ENCODE assay signal across 1 cellular context in the genomic region with DNA sequence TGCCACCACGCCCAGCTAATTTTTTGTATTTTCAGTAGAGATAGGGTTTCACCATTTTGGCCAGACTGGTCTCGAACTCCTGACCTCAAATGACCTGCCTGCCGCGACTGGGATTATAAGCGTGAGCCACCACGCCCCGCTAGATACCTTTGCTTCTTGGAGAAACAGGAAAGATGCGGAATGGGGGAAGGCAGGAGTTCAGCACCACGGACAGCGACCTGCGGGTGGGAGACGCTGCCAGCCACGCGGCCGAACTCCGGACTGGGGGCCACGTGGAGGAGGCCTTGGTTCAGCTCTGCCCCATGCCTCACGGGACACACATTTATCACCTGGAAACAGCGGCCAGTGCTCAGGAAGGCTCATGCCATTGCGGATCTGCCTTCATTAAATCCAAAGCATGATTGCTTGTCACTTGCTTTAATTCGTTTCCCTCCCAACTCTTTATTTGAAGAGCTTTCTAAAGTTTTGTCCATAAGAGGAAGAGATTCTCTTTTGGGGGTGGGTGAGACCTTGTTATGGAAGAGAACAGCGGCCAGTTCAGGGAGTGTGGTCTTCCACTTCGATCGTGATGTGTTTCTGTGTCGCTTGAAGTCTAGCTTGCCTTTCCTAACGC.
TF ChIP-seq lines count a peak whose summit lies in the region.

No MANE protein-coding gene starts in this region.

TF ChIP-seq in HepG2, 621 proteins besides CTCF, POLR2A, EP300 and RAD21 (continued from another document and continues in another):
- no peak for TF ChIP-seq U2AF1 (optimal IDR thresholded peaks at IDR 0.05; ENCODE audit: low read depth, low read length)
- TF ChIP-seq ZFP36L1 (CRISPR knock-in tag; IDR thresholded peaks at IDR 0.05), result peak; percentile 65; the same call in 1 of the 2 replicates
- TF ChIP-seq CHD2 (IDR thresholded peaks at IDR 0.05; ENCODE audit: low read depth, low read length), result no peak
- TF ChIP-seq, protein P1, sequence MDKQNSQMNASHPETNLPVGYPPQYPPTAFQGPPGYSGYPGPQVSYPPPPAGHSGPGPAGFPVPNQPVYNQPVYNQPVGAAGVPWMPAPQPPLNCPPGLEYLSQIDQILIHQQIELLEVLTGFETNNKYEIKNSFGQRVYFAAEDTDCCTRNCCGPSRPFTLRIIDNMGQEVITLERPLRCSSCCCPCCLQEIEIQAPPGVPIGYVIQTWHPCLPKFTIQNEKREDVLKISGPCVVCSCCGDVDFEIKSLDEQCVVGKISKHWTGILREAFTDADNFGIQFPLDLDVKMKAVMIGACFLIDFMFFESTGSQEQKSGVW (CRISPR knock-in tag; IDR thresholded peaks at IDR 0.05; ENCODE audit: borderline replicate concordance), result no peak
- TF ChIP-seq, protein P2, sequence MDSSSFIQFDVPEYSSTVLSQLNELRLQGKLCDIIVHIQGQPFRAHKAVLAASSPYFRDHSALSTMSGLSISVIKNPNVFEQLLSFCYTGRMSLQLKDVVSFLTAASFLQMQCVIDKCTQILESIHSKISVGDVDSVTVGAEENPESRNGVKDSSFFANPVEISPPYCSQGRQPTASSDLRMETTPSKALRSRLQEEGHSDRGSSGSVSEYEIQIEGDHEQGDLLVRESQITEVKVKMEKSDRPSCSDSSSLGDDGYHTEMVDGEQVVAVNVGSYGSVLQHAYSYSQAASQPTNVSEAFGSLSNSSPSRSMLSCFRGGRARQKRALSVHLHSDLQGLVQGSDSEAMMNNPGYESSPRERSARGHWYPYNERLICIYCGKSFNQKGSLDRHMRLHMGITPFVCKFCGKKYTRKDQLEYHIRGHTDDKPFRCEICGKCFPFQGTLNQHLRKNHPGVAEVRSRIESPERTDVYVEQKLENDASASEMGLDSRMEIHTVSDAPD (CRISPR knock-in tag; IDR thresholded peaks at IDR 0.05), result no peak
- no peak for TF ChIP-seq CBX1 (IDR thresholded peaks at IDR 0.05; ENCODE audit: low read depth)
- no peak for TF ChIP-seq SRSF4 (IDR thresholded peaks at IDR 0.05; ENCODE audit: low read depth, low read length, poor library complexity, severe bottlenecking)
- peak; percentile 90 for TF ChIP-seq KLF12 (CRISPR knock-in tag; IDR thresholded peaks at IDR 0.05; ENCODE audit: borderline replicate concordance)
- TF ChIP-seq ZNF121 (CRISPR knock-in tag; IDR thresholded peaks at IDR 0.05), result no peak
- TF ChIP-seq, protein P3, sequence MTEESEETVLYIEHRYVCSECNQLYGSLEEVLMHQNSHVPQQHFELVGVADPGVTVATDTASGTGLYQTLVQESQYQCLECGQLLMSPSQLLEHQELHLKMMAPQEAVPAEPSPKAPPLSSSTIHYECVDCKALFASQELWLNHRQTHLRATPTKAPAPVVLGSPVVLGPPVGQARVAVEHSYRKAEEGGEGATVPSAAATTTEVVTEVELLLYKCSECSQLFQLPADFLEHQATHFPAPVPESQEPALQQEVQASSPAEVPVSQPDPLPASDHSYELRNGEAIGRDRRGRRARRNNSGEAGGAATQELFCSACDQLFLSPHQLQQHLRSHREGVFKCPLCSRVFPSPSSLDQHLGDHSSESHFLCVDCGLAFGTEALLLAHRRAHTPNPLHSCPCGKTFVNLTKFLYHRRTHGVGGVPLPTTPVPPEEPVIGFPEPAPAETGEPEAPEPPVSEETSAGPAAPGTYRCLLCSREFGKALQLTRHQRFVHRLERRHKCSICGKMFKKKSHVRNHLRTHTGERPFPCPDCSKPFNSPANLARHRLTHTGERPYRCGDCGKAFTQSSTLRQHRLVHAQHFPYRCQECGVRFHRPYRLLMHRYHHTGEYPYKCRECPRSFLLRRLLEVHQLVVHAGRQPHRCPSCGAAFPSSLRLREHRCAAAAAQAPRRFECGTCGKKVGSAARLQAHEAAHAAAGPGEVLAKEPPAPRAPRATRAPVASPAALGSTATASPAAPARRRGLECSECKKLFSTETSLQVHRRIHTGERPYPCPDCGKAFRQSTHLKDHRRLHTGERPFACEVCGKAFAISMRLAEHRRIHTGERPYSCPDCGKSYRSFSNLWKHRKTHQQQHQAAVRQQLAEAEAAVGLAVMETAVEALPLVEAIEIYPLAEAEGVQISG (CRISPR knock-in tag; IDR thresholded peaks at IDR 0.05), result peak; percentile 85
- TF ChIP-seq ZNF343 (CRISPR knock-in tag; IDR thresholded peaks at IDR 0.05), result no peak
- TF ChIP-seq ZNF224 (CRISPR knock-in tag; IDR thresholded peaks at IDR 0.05), result no peak; the same call in 1 of the 2 replicates
- TF ChIP-seq, protein P4, sequence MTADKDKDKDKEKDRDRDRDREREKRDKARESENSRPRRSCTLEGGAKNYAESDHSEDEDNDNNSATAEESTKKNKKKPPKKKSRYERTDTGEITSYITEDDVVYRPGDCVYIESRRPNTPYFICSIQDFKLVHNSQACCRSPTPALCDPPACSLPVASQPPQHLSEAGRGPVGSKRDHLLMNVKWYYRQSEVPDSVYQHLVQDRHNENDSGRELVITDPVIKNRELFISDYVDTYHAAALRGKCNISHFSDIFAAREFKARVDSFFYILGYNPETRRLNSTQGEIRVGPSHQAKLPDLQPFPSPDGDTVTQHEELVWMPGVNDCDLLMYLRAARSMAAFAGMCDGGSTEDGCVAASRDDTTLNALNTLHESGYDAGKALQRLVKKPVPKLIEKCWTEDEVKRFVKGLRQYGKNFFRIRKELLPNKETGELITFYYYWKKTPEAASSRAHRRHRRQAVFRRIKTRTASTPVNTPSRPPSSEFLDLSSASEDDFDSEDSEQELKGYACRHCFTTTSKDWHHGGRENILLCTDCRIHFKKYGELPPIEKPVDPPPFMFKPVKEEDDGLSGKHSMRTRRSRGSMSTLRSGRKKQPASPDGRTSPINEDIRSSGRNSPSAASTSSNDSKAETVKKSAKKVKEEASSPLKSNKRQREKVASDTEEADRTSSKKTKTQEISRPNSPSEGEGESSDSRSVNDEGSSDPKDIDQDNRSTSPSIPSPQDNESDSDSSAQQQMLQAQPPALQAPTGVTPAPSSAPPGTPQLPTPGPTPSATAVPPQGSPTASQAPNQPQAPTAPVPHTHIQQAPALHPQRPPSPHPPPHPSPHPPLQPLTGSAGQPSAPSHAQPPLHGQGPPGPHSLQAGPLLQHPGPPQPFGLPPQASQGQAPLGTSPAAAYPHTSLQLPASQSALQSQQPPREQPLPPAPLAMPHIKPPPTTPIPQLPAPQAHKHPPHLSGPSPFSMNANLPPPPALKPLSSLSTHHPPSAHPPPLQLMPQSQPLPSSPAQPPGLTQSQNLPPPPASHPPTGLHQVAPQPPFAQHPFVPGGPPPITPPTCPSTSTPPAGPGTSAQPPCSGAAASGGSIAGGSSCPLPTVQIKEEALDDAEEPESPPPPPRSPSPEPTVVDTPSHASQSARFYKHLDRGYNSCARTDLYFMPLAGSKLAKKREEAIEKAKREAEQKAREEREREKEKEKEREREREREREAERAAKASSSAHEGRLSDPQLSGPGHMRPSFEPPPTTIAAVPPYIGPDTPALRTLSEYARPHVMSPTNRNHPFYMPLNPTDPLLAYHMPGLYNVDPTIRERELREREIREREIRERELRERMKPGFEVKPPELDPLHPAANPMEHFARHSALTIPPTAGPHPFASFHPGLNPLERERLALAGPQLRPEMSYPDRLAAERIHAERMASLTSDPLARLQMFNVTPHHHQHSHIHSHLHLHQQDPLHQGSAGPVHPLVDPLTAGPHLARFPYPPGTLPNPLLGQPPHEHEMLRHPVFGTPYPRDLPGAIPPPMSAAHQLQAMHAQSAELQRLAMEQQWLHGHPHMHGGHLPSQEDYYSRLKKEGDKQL (CRISPR knock-in tag; IDR thresholded peaks at IDR 0.05; ENCODE audit: low read depth), result no peak
- peak; percentile 94 for TF ChIP-seq ZNF749 (CRISPR knock-in tag; IDR thresholded peaks at IDR 0.05; ENCODE audit: borderline replicate concordance)
- TF ChIP-seq, protein P5, sequence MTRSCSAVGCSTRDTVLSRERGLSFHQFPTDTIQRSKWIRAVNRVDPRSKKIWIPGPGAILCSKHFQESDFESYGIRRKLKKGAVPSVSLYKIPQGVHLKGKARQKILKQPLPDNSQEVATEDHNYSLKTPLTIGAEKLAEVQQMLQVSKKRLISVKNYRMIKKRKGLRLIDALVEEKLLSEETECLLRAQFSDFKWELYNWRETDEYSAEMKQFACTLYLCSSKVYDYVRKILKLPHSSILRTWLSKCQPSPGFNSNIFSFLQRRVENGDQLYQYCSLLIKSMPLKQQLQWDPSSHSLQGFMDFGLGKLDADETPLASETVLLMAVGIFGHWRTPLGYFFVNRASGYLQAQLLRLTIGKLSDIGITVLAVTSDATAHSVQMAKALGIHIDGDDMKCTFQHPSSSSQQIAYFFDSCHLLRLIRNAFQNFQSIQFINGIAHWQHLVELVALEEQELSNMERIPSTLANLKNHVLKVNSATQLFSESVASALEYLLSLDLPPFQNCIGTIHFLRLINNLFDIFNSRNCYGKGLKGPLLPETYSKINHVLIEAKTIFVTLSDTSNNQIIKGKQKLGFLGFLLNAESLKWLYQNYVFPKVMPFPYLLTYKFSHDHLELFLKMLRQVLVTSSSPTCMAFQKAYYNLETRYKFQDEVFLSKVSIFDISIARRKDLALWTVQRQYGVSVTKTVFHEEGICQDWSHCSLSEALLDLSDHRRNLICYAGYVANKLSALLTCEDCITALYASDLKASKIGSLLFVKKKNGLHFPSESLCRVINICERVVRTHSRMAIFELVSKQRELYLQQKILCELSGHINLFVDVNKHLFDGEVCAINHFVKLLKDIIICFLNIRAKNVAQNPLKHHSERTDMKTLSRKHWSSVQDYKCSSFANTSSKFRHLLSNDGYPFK (CRISPR knock-in tag; IDR thresholded peaks at IDR 0.05; ENCODE audit: borderline replicate concordance), result peak; percentile 65; the same call in 1 of the 2 replicates
- TF ChIP-seq, protein P6, sequence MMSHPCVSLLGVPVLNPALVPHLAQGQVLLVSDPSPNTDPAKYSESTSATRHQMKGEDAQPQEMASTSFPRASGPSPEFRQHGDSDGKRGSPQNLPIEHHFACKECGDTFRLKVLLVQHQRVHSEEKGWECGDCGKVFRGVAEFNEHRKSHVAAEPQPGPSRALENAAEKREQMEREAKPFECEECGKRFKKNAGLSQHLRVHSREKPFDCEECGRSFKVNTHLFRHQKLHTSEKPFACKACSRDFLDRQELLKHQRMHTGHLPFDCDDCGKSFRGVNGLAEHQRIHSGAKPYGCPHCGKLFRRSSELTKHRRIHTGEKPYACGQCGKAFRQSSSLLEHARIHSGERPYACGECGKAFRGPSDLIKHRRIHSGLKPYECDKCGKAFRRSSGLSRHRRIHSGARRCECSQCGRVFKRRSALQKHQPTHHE (CRISPR knock-in tag; IDR thresholded peaks at IDR 0.05; ENCODE audit: borderline replicate concordance), result peak; percentile 90; the same call in 1 of the 2 replicates
- TF ChIP-seq FOXO1 (CRISPR knock-in tag; IDR thresholded peaks at IDR 0.05), result peak; percentile 55; the same call in 1 of the 2 replicates
- no peak for TF ChIP-seq NFYB (CRISPR knock-in tag; IDR thresholded peaks at IDR 0.05)
- TF ChIP-seq, protein P7, sequence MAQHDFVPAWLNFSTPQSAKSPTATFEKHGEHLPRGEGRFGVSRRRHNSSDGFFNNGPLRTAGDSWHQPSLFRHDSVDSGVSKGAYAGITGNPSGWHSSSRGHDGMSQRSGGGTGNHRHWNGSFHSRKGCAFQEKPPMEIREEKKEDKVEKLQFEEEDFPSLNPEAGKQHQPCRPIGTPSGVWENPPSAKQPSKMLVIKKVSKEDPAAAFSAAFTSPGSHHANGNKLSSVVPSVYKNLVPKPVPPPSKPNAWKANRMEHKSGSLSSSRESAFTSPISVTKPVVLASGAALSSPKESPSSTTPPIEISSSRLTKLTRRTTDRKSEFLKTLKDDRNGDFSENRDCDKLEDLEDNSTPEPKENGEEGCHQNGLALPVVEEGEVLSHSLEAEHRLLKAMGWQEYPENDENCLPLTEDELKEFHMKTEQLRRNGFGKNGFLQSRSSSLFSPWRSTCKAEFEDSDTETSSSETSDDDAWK (CRISPR knock-in tag; IDR thresholded peaks at IDR 0.05), result no peak
- TF ChIP-seq ZFP1 (CRISPR knock-in tag; IDR thresholded peaks at IDR 0.05), result peak; percentile 50; the same call in 1 of the 2 replicates
- TF ChIP-seq TBX3 (IDR thresholded peaks at IDR 0.05; ENCODE audit: borderline replicate concordance), result no peak
- TF ChIP-seq ZNF296 (CRISPR knock-in tag; conservative IDR thresholded peaks at IDR 0.05), result peak; percentile 72; the same call in 1 of the 2 replicates
- TF ChIP-seq TP53 (CRISPR knock-in tag; conservative IDR thresholded peaks at IDR 0.05), result peak; percentile 83
- TF ChIP-seq HDAC2 (CRISPR knock-in tag; IDR thresholded peaks at IDR 0.05), result peak; percentile 86
- no peak for TF ChIP-seq NFIC (IDR thresholded peaks at IDR 0.05; ENCODE audit: low read length)
- 0 out of 2 replicates have a peak, but pooled peaks have one; percentile 63 for TF ChIP-seq ZNF572 (CRISPR knock-in tag; IDR thresholded peaks at IDR 0.05)
- no peak for TF ChIP-seq ATRX (CRISPR knock-in tag; IDR thresholded peaks at IDR 0.05; ENCODE audit: borderline replicate concordance)
- TF ChIP-seq, protein P8, sequence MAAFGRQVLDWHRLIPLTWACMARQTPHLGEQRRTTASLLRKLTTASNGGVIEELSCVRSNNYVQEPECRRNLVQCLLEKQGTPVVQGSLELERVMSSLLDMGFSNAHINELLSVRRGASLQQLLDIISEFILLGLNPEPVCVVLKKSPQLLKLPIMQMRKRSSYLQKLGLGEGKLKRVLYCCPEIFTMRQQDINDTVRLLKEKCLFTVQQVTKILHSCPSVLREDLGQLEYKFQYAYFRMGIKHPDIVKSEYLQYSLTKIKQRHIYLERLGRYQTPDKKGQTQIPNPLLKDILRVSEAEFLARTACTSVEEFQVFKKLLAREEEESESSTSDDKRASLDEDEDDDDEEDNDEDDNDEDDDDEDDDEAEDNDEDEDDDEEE (CRISPR knock-in tag; IDR thresholded peaks at IDR 0.05), result peak; percentile 97
- peak; percentile 85; the same call in 1 of the 2 replicates for TF ChIP-seq TOPORS (CRISPR knock-in tag; IDR thresholded peaks at IDR 0.05)
- peak; percentile 98 for TF ChIP-seq ZMAT3 (CRISPR knock-in tag; conservative IDR thresholded peaks at IDR 0.05)
- no peak for TF ChIP-seq ZIK1 (CRISPR knock-in tag; IDR thresholded peaks at IDR 0.05; ENCODE audit: borderline replicate concordance, low read depth)
- TF ChIP-seq, protein P9, sequence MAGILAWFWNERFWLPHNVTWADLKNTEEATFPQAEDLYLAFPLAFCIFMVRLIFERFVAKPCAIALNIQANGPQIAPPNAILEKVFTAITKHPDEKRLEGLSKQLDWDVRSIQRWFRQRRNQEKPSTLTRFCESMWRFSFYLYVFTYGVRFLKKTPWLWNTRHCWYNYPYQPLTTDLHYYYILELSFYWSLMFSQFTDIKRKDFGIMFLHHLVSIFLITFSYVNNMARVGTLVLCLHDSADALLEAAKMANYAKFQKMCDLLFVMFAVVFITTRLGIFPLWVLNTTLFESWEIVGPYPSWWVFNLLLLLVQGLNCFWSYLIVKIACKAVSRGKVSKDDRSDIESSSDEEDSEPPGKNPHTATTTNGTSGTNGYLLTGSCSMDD (CRISPR knock-in tag; IDR thresholded peaks at IDR 0.05), result peak; percentile 87; the same call in 1 of the 2 replicates
- TF ChIP-seq ATF7 (IDR thresholded peaks at IDR 0.05), result no peak
- TF ChIP-seq ATF7 (CRISPR knock-in tag; IDR thresholded peaks at IDR 0.05), result no peak
- TF ChIP-seq ASH2L (IDR thresholded peaks at IDR 0.05; ENCODE audit: insufficient read length, low read depth, low read length), result no peak
- no peak for TF ChIP-seq POLR2AphosphoS5 (IDR thresholded peaks at IDR 0.05; ENCODE audit: low read depth, low read length)
- TF ChIP-seq, protein P10, sequence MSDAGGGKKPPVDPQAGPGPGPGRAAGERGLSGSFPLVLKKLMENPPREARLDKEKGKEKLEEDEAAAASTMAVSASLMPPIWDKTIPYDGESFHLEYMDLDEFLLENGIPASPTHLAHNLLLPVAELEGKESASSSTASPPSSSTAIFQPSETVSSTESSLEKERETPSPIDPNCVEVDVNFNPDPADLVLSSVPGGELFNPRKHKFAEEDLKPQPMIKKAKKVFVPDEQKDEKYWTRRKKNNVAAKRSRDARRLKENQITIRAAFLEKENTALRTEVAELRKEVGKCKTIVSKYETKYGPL (CRISPR knock-in tag; IDR thresholded peaks at IDR 0.05), result peak; percentile 85
- peak; percentile 74 for TF ChIP-seq SPEN (CRISPR knock-in tag; IDR thresholded peaks at IDR 0.05; ENCODE audit: low read depth)
- no peak for TF ChIP-seq SOX5 (CRISPR knock-in tag; IDR thresholded peaks at IDR 0.05; ENCODE audit: borderline replicate concordance)
